In the genomic region with DNA sequence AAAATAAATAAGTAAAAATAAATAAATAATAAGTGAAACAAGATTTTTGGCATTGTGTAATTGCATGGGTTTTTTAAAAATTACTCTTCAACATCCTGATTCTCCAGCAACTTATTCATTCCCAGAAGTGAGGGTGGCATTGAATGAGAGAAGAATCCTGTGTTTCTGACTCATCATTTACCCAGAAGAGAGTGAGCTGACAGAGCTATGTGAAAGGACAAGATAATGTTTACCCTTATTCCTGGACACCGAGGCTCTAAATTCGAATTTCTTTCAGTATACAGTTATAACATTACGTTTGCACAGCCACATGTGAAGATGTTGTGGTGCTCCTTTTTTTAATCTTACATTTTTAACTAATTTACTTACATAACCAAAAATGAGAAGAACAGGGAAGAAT, we compare ENCODE assay signal across 19 cellular contexts. TPM values are rescaled to one million over a fixed set of nuclear protein-coding genes. Genes with fewer than 3 reads are reported as not detected.
DNase-seq lines count a peak whose midpoint lies in the region; TF ChIP-seq lines count a peak whose summit lies in the region.
"Had no signal": no experiment of that assay in that cellular context is flagged by ENCODE, and none has a peak within 500 bp of the region (broad histone marks: within the 10 kb centered on the region; RNA-seq: fewer than 3 reads in every experiment).

No MANE protein-coding gene starts in this region.

- no peak for TF ChIP-seq CTCF in choroid plexus epithelial cell (conservative IDR thresholded peaks at IDR 0.05; ENCODE audit: low read depth, low read length)
- TF ChIP-seq CTCF in mesothelial cell of epicardium (IDR thresholded peaks at IDR 0.05; ENCODE audit: unreplicated experiment) = no peak
- no peak for TF ChIP-seq CTCF in PC-9 (conservative IDR thresholded peaks at IDR 0.05)

- no peaks in the 10 kb centered on the region for H3K36me3 ChIP-seq in PC-9 (ENCODE audit: low read depth)
- H3K36me3 ChIP-seq: spleen had no signal

- peaks cover 9% of the 10 kb centered on the region; the same call in 1 of the 2 replicates for H3K4me1 ChIP-seq in PC-9 (replicated peaks; ENCODE audit: insufficient read depth)
- H3K4me1 ChIP-seq: spleen had no signal

- intact Hi-C loops in PC-9 (cut with micrococcal nuclease; ENCODE audit: unreplicated experiment) = no loop called here

- H3K27me3 Mint-ChIP-seq in mesothelial cell of epicardium (ENCODE audit: low read depth) = no peaks in the 10 kb centered on the region
- H3K27me3 Mint-ChIP-seq: type B pancreatic cell had no signal

- H3K4me3 Mint-ChIP-seq in mesothelial cell of epicardium = no peak overlapping the region
- H3K4me3 Mint-ChIP-seq: activated naive CD8-positive, alpha-beta T cell treated with anti-CD3 and anti-CD28 coated beads for 36 hours; B cell; type B pancreatic cell had no signal

- H3K9me3 Mint-ChIP-seq in mesothelial cell of epicardium = no peaks in the 10 kb centered on the region
- H3K9me3 Mint-ChIP-seq: activated naive CD8-positive, alpha-beta T cell treated with anti-CD3 and anti-CD28 coated beads for 36 hours; type B pancreatic cell had no signal

- H3K79me2 ChIP-seq in PC-9 (ENCODE audit: low read depth) = no peaks in the 10 kb centered on the region

- no peak overlapping the region for H3K4me2 ChIP-seq in PC-9

- H3F3A ChIP-seq in PC-9 (ENCODE audit: insufficient read depth, low read depth) = peaks cover 4% of the 10 kb centered on the region; the same call in 1 of the 2 replicates

- no peak overlapping the region for H2AFZ ChIP-seq in PC-9

- DNase-seq in AG08396 (ENCODE audit: low spot score) (peak; percentile 18), M059J (ENCODE audit: low read depth) (peak; percentile 47), choroid plexus epithelial cell (ENCODE audit: low read depth) (peak; percentile 66), mesothelial cell of epicardium (ENCODE audit: low spot score in 2 of 2, unreplicated experiment in 2 of 2) (no peak), NCI-H146 treated with DMSO at 0.1 percent for 48 hours (lab: John Stamatoyannopoulos, UW; ENCODE audit: unreplicated experiment) (no peak), HuH-7 (ENCODE audit: low spot score) (no peak), PC-9 (no peak)
- DNase-seq in activated effector memory CD4-positive, alpha-beta T cell treated with anti-CD3 and anti-CD28 coated beads, Interleukin-2, amount 50 U/mL, for 16 hours = no peak
- DNase-seq: activated CD4-positive, alpha-beta T cell treated with anti-CD3 and anti-CD28 coated beads, Interleukin-2, amount 50 U/mL, for 48 hours; activated naive CD8-positive, alpha-beta T cell treated with anti-CD3 and anti-CD28 coated beads for 36 hours; activated T-cell treated with anti-CD3 and anti-CD28 coated beads, Interleukin-2, amount 50 U/mL, for 48 hours; Kasumi-1; left cardiac atrium; NCI-H1436 treated with DMSO at 0.1 percent for 48 hours; spleen; stimulated activated naive CD4-positive, alpha-beta T cell had no signal

- H3K9me3 ChIP-seq in PC-9 (ENCODE audit: insufficient read depth, low read depth) = no peaks in the 10 kb centered on the region
- H3K9me3 ChIP-seq: spleen had no signal

- H3K27me3 ChIP-seq in PC-9 (ENCODE audit: insufficient read depth, low read depth) = no peaks in the 10 kb centered on the region

- H3K4me3 ChIP-seq in choroid plexus epithelial cell (ENCODE audit: low read depth, low read length) (no peak overlapping the region), PC-9 (no peak overlapping the region)
- H3K4me3 ChIP-seq: spleen had no signal

- H3K4me1 Mint-ChIP-seq in mesothelial cell of epicardium = peaks cover 19% of the 10 kb centered on the region
- H3K4me1 Mint-ChIP-seq: activated naive CD8-positive, alpha-beta T cell treated with anti-CD3 and anti-CD28 coated beads for 36 hours had no signal

- no peak overlapping the region for H3K27ac ChIP-seq in PC-9
- H3K27ac ChIP-seq: HL-60 had no signal

- no peaks in the 10 kb centered on the region for H3K36me3 Mint-ChIP-seq in mesothelial cell of epicardium
- H3K36me3 Mint-ChIP-seq: activated naive CD8-positive, alpha-beta T cell treated with anti-CD3 and anti-CD28 coated beads for 36 hours; type B pancreatic cell had no signal

- peak overlapping the region; percentile 76 for H3K27ac Mint-ChIP-seq in mesothelial cell of epicardium
- H3K27ac Mint-ChIP-seq: activated naive CD8-positive, alpha-beta T cell treated with anti-CD3 and anti-CD28 coated beads for 36 hours; B cell; type B pancreatic cell had no signal

- POLR2A ChIA-PET in PC-9 (lab: Charles Lee; ENCODE audit: unreplicated experiment) = no interaction called here

- CTCF ChIA-PET in PC-9 (lab: Charles Lee) = no interaction called here

- no peaks in the 10 kb centered on the region for H3K9me2 ChIP-seq in PC-9 (ENCODE audit: insufficient read depth)

- H4K20me1 ChIP-seq in PC-9 (ENCODE audit: insufficient read depth) = no peaks in the 10 kb centered on the region

- no TSS peak for BruUV-seq in PC-9 (replicated peaks; lab: Mats Ljungman, UMichigan)

RNA-seq across cellular contexts. Expression of gene BBS10, which starts 36.4 kb away (rescaled TPM):
- total RNA-seq in M059J (2014; rRNA removed; shearing (Covaris generic)) = 7.0 and 8.9 TPM in 2 replicates
- total RNA-seq in mesothelial cell of epicardium = 10.6 to 11.8 TPM (median 10.7 TPM) in 3 replicates
- total RNA-seq in PC-9 (2021) = 5.5 and 8.4 TPM in 2 replicates

Comparison
In these comparisons a context has a peak if more than half of its experiments do, and no peak if none do; other contexts are left out.
1. DNase-seq: peak in AG08396 (single experiment), M059J (single experiment) and choroid plexus epithelial cell (single experiment); none in mesothelial cell of epicardium (0 of 2), NCI-H146 treated with DMSO at 0.1 percent for 48 hours (single experiment), HuH-7 (single experiment), activated effector memory CD4-positive, alpha-beta T cell treated with anti-CD3 and anti-CD28 coated beads, Interleukin-2, amount 50 U/mL, for 16 hours (single experiment) and PC-9 (0 of 2).